In the genomic region with DNA sequence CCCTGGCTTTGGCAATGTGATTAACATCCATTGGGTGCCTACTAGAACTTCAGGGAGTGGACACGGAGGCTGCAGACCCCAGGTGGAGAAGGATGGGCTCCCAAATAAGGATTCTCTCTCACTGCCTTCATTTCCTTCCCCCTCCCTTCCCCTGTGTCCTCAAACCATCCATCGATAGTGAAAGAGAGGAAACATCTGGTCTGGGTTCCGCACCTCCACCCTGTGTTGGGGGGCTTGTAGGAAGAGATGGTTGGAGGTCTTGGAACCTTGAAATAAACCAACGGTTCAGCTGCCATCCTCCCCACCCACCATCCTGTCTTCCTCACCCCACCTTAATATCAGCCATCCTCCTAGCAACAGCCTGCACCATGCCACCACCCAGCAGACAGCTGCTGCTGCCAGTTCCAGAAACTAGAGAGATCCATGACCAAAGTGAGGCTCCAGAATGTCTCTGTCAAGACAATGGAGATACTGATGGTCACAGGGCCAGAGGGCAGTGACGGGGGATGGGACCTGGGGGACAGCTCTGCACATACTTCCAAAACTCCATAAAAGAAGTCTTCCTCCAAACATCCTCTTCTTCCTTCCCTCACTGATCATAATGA, we compare ENCODE assay signal across 21 cellular contexts.
DNase-seq lines count a peak whose midpoint lies in the region; ATAC-seq and TF ChIP-seq lines count a peak whose summit lies in the region.
"Had no signal": no experiment of that assay in that cellular context is flagged by ENCODE, and none has a peak within 500 bp of the region (broad histone marks: within the 10 kb centered on the region; RNA-seq: fewer than 3 reads in every experiment).

No MANE protein-coding gene starts in this region.

- TF ChIP-seq CTCF in CD8-positive, alpha-beta T cell (IDR thresholded peaks at IDR 0.05): no peak

- intact Hi-C loops in CD8-positive, alpha-beta T cell (cut with DNase I, micrococcal nuclease): no loop called here

- POLR2A ChIA-PET in CD8-positive, alpha-beta T cell (lab: Charles Lee): interaction anchor here (0.6 kb wide), 1 partner anchor 155 kb away, joined by 4 read pairs; no protein-coding TSS in a partner anchor

- H3K27ac ChIP-seq in BLaER1: peak overlapping the region; percentile 72
- H3K27ac ChIP-seq in CD8-positive, alpha-beta T cell (ENCODE audit: low read depth, low read length): no peak overlapping the region
- no peak overlapping the region for H3K27ac ChIP-seq in substantia nigra (ENCODE audit: low read depth, low read length, poor library complexity, severe bottlenecking)
- H3K27ac ChIP-seq: neural progenitor cell, RWPE1, upper lobe of right lung had no signal

- no peak for ATAC-seq in CD8-positive, alpha-beta T cell
- ATAC-seq in GM19324 (IDR thresholded peaks at IDR 0.05; ENCODE audit: low FRiP score, unreplicated experiment) (no peak), HG02678 (IDR thresholded peaks at IDR 0.05; ENCODE audit: unreplicated experiment) (no peak)
- ATAC-seq: upper lobe of right lung had no signal

- no peaks in the 10 kb centered on the region for H4K20me1 ChIP-seq in BLaER1

- no peak overlapping the region for H3K4me3 Mint-ChIP-seq in CD8-positive, alpha-beta T cell
- H3K4me3 Mint-ChIP-seq: brain, mesothelial cell of epicardium, neural progenitor cell had no signal

- H3K4me1 Mint-ChIP-seq in CD8-positive, alpha-beta T cell (ENCODE audit: low read depth): peaks cover 30% of the 10 kb centered on the region

- H3K36me3 ChIP-seq in BLaER1: no peaks in the 10 kb centered on the region
- no peaks in the 10 kb centered on the region for H3K36me3 ChIP-seq in CD8-positive, alpha-beta T cell (ENCODE audit: insufficient read depth, low read length)
- H3K36me3 ChIP-seq: neural progenitor cell, upper lobe of right lung had no signal

- H3K27me3 ChIP-seq in BLaER1: no peaks in the 10 kb centered on the region
- H3K27me3 ChIP-seq in CD8-positive, alpha-beta T cell (ENCODE audit: insufficient read depth, low read length): no peaks in the 10 kb centered on the region
- H3K27me3 ChIP-seq: upper lobe of right lung had no signal

- no peaks in the 10 kb centered on the region for H3K36me3 Mint-ChIP-seq in CD8-positive, alpha-beta T cell
- H3K36me3 Mint-ChIP-seq: brain, mesothelial cell of epicardium had no signal

- no peaks in the 10 kb centered on the region for H3K27me3 Mint-ChIP-seq in CD8-positive, alpha-beta T cell (ENCODE audit: low read depth)

- no peaks in the 10 kb centered on the region for H3K9me3 ChIP-seq in BLaER1
- H3K9me3 ChIP-seq in CD8-positive, alpha-beta T cell (ENCODE audit: low read length): no peaks in the 10 kb centered on the region
- H3K9me3 ChIP-seq: upper lobe of right lung had no signal

- no peak for DNase-seq in CD8-positive, alpha-beta T cell
- peak; percentile 45 for DNase-seq in activated CD8-positive, alpha-beta memory T cell treated with anti-CD3 and anti-CD28 coated beads, Interleukin-2, amount 50 U/mL, for 48 hours
- DNase-seq in myocyte (ENCODE audit: low read depth) (peak; percentile 64), substantia nigra (lab: John Stamatoyannopoulos, UW) (no peak)
- DNase-seq: activated CD4-positive, alpha-beta T cell treated with anti-CD3 and anti-CD28 coated beads for 48 hours; activated T-cell treated with anti-CD3 and anti-CD28 coated beads, Interleukin-2, amount 50 U/mL, for 1 hour; COR-L47; DND-41; Karpas-422; NCI-H1105; NCI-H2107; NCI-H510A; stimulated activated CD4-positive, alpha-beta T cell treated with anti-CD3 and anti-CD28 coated beads, Interleukin-4, amount 100 ng/mL, for 1 hour; upper lobe of right lung had no signal

- CTCF ChIA-PET in CD8-positive, alpha-beta T cell (lab: Charles Lee): no interaction called here

- peaks cover 66% of the 10 kb centered on the region for H3K4me1 ChIP-seq in BLaER1
- peaks cover 27% of the 10 kb centered on the region for H3K4me1 ChIP-seq in CD8-positive, alpha-beta T cell (ENCODE audit: insufficient read depth, low read length)

- peak overlapping the region; percentile 32 for H3K27ac Mint-ChIP-seq in CD8-positive, alpha-beta T cell
- H3K27ac Mint-ChIP-seq: mesothelial cell of epicardium, neural progenitor cell had no signal

- peak overlapping the region; percentile 96 for H3K4me2 ChIP-seq in BLaER1
- H3K4me2 ChIP-seq: neural progenitor cell had no signal

- H3K4me3 ChIP-seq in BLaER1: 0 out of 2 replicates have a peak overlapping the region, but pooled peaks have one; percentile 5
- no peak overlapping the region for H3K4me3 ChIP-seq in CD8-positive, alpha-beta T cell (ENCODE audit: low read depth, low read length)
- H3K4me3 ChIP-seq: neural progenitor cell, upper lobe of right lung had no signal

- peak overlapping the region; percentile 10; the same call in 1 of the 2 replicates for H3K9ac ChIP-seq in BLaER1
- H3K9ac ChIP-seq: neural progenitor cell had no signal

- H3K9me3 Mint-ChIP-seq in CD8-positive, alpha-beta T cell: no peaks in the 10 kb centered on the region
- H3K9me3 Mint-ChIP-seq: mesothelial cell of epicardium had no signal

Comparison
In these comparisons a context has a peak if more than half of its experiments do, and no peak if none do; other contexts are left out.
1. DNase-seq: peak in activated CD8-positive, alpha-beta memory T cell treated with anti-CD3 and anti-CD28 coated beads, Interleukin-2, amount 50 U/mL, for 48 hours (single experiment) and myocyte (single experiment); none in CD8-positive, alpha-beta T cell (0 of 7) and substantia nigra (0 of 49).